In genomic region chr20:4135385-4136077, GRCh38 we compare ENCODE assay signal across 9 cellular contexts. TPM values are rescaled to one million over a fixed set of nuclear protein-coding genes. Genes with fewer than 3 reads are reported as not detected.
A peak's percentile ranks its signal among the peaks of the same experiment; 100 is the strongest.
DNase-seq lines count a peak whose midpoint lies in the region; ATAC-seq, FAIRE-seq and TF ChIP-seq lines count a peak whose summit lies in the region.
"Had no signal": no experiment of that assay in that cellular context is flagged by ENCODE, and none has a peak within 500 bp of the region (broad histone marks: within the 10 kb centered on the region; RNA-seq: fewer than 3 reads in every experiment).

No MANE protein-coding gene starts in this region.

- DNase-seq in AG09319 (ENCODE audit: extremely low read depth, low read depth) (peak; percentile 90), K562 (ENCODE audit: extremely low read depth in 1 of 4, low spot score in 3 of 4) (peak; percentile 37 to 58 (median 52)), mesenchymal stem cell (peak; percentile 100), glutamatergic neuron (no peak)

- TF ChIP-seq CTCF in AG09319 (IDR thresholded peaks at IDR 0.05; ENCODE audit: low read depth, low read length) (no peak), K562 (IDR thresholded peaks at IDR 0.05 in 2 of 3, conservative IDR thresholded peaks at IDR 0.05 in 1 of 3; ENCODE audit: insufficient read depth in 2 of 3, low read depth in 1 of 3, low read length in 3 of 3) (no peak), glutamatergic neuron (IDR thresholded peaks at IDR 0.05; ENCODE audit: partially characterized antibody, unreplicated experiment) (no peak)

- ATAC-seq in K562 (peak; percentile 20; the same call in 1 of the 3 replicates), GM19324 (IDR thresholded peaks at IDR 0.05; ENCODE audit: low FRiP score, unreplicated experiment) (no peak), GM21786 (IDR thresholded peaks at IDR 0.05; ENCODE audit: unreplicated experiment) (no peak), GM18498 (IDR thresholded peaks at IDR 0.05; ENCODE audit: unreplicated experiment) (no peak)

- no peaks in the 10 kb centered on the region for H3K36me3 Mint-ChIP-seq in glutamatergic neuron (ENCODE audit: unreplicated experiment)

- H4K91ac ChIP-seq in mesenchymal stem cell (ENCODE audit: low read length) = peak overlapping the region; percentile 91

- H3K27ac ChIP-seq in HUES48 (ENCODE audit: low read depth, low read length) (peak overlapping the region; percentile 91), K562 (ENCODE audit: extremely low read depth, low read depth, low read length) (no peak overlapping the region), mesenchymal stem cell (ENCODE audit: low read length, poor library complexity, severe bottlenecking) (peak overlapping the region; percentile 92)

- peak; percentile 35 for FAIRE-seq in K562 (lab: Jason Lieb, UNC)

- peak overlapping the region; percentile 62 for H2AK5ac ChIP-seq in mesenchymal stem cell (ENCODE audit: low read length, severe bottlenecking)

- in situ Hi-C loops in K562 (cut with MboI) = no loop called here

- H4K20me1 ChIP-seq in K562 (replicated peaks; ENCODE audit: control insufficient read depth, insufficient read depth, low read length) = no peaks in the 10 kb centered on the region

- H2AFZ ChIP-seq in K562 (ENCODE audit: low read depth, low read length) = no peak overlapping the region
- H2AFZ ChIP-seq in mesenchymal stem cell (ENCODE audit: low read depth, low read length) = no peak overlapping the region

- H2BK5ac ChIP-seq in mesenchymal stem cell (ENCODE audit: low read depth, low read length, poor library complexity, severe bottlenecking) = peak overlapping the region; percentile 78

- peaks cover 2% of the 10 kb centered on the region for H3K27me3 Mint-ChIP-seq in glutamatergic neuron (ENCODE audit: unreplicated experiment)

- POLR2A ChIA-PET in K562 (lab: Yijun Ruan, JAX) = interaction anchor here (0.6 to 1.4 kb wide), 5 partner anchors 9 to 171 kb away, joined by 3 to 4 read pairs (median 3); no protein-coding TSS in a partner anchor

- H2BK15ac ChIP-seq in mesenchymal stem cell (ENCODE audit: low read depth, poor library complexity, severe bottlenecking) = peak overlapping the region; percentile 40

- CTCF ChIA-PET in K562 (lab: Yijun Ruan, JAX; ENCODE audit: low intra/inter-chr PET ratio) = no interaction called here

- no peak overlapping the region for H3K23ac ChIP-seq in mesenchymal stem cell (ENCODE audit: low read length in 2 of 2)

- H3K9ac ChIP-seq in HUES48 (ENCODE audit: low read depth, low read length) = no peak overlapping the region
- no peak overlapping the region for H3K9ac ChIP-seq in K562 (ENCODE audit: insufficient read depth in 1 of 2, low read depth in 2 of 2, low read length in 2 of 2)
- H3K9ac ChIP-seq in mesenchymal stem cell (ENCODE audit: low read length) = peak overlapping the region; percentile 24

- TF ChIP-seq POLR2A in K562 (conservative IDR thresholded peaks at IDR 0.05) = no peak

- H3K27me3 ChIP-seq in HUES48 (ENCODE audit: control insufficient read depth, insufficient read depth, low read length) (no peaks in the 10 kb centered on the region), K562 (ENCODE audit: control insufficient read depth in 2 of 2, insufficient read depth in 2 of 2, low read length in 2 of 2) (no peaks in the 10 kb centered on the region), mesenchymal stem cell (ENCODE audit: control insufficient read depth in 1 of 2, insufficient read depth in 1 of 2, low read length in 2 of 2) (no peaks in the 10 kb centered on the region)

- H3K18ac ChIP-seq in mesenchymal stem cell (ENCODE audit: low read depth in 1 of 2, low read length in 2 of 2) = peak overlapping the region; percentile 92 to 99

- H3K36me3 ChIP-seq in HUES48 (ENCODE audit: control insufficient read depth, insufficient read depth, low read length) (no peaks in the 10 kb centered on the region), K562 (ENCODE audit: control insufficient read depth, insufficient read depth, low read length) (no peaks in the 10 kb centered on the region), mesenchymal stem cell (ENCODE audit: control insufficient read depth in 1 of 2, insufficient read depth in 2 of 2, low read depth in 1 of 2, low read length in 2 of 2) (no peaks in the 10 kb centered on the region)

- H3K4me3 Mint-ChIP-seq in glutamatergic neuron (ENCODE audit: unreplicated experiment) = no peak overlapping the region
- H3K4me3 Mint-ChIP-seq: neural crest cell had no signal

- WGBS in K562 (ENCODE audit: insufficient coverage, low coverage, missing lambda C conversion rate) = 3% methylated on average over 5 of the region's 5 CpGs
- 28% methylated on average over 5 of the region's 5 CpGs for WGBS in mesenchymal stem cell

- H3K9me1 ChIP-seq in K562 (ENCODE audit: control insufficient read depth, insufficient read depth, low read length) = no peaks in the 10 kb centered on the region

- peaks cover 8% of the 10 kb centered on the region for H3K4me1 Mint-ChIP-seq in glutamatergic neuron (ENCODE audit: low read depth, unreplicated experiment)
- H3K4me1 Mint-ChIP-seq: neural crest cell had no signal

- H3K79me1 ChIP-seq in mesenchymal stem cell (replicated peaks; ENCODE audit: low read length, poor library complexity, severe bottlenecking) = no peaks in the 10 kb centered on the region

- intact Hi-C loops in K562 (cut with micrococcal nuclease) = no loop called here

- H3K79me2 ChIP-seq in K562 (ENCODE audit: control insufficient read depth, insufficient read depth, low read length) = no peaks in the 10 kb centered on the region

- H3K9me3 Mint-ChIP-seq in glutamatergic neuron (ENCODE audit: unreplicated experiment) = peaks cover 5% of the 10 kb centered on the region
- H3K9me3 Mint-ChIP-seq: neural crest cell had no signal

- H3K4me3 ChIP-seq in HUES48 (ENCODE audit: low read depth, low read length) (no peak overlapping the region), K562 (no peak overlapping the region), mesenchymal stem cell (ENCODE audit: insufficient read depth in 1 of 2, low read depth in 1 of 2, low read length in 2 of 2) (peak overlapping the region in 1 of 2 experiments; percentile 23)

- H3K27ac Mint-ChIP-seq in glutamatergic neuron (ENCODE audit: unreplicated experiment) = no peak overlapping the region

- TF ChIP-seq RAD21 in K562 (CRISPR knock-in tag; conservative IDR thresholded peaks at IDR 0.05 in 1 of 2, IDR thresholded peaks at IDR 0.05 in 1 of 2) = no peak

- H2BK12ac ChIP-seq in mesenchymal stem cell (ENCODE audit: low read length in 2 of 2) = peak overlapping the region; percentile 97 to 100

- no peaks in the 10 kb centered on the region for H3K9me3 ChIP-seq in HUES48 (ENCODE audit: control insufficient read depth, insufficient read depth, low read length)
- no peaks in the 10 kb centered on the region for H3K9me3 ChIP-seq in K562 (replicated peaks; ENCODE audit: control insufficient read depth, insufficient read depth, low read depth, low read length)
- no peaks in the 10 kb centered on the region for H3K9me3 ChIP-seq in mesenchymal stem cell (ENCODE audit: control insufficient read depth, low read length)

- H3K4ac ChIP-seq in mesenchymal stem cell (ENCODE audit: low read depth in 1 of 2, low read length in 2 of 2) = peak overlapping the region; percentile 61 to 97

- BruUV-seq in K562 (replicated peaks; lab: Mats Ljungman, UMichigan) = no TSS peak

- H3K4me2 ChIP-seq in K562 (ENCODE audit: insufficient read depth, low read length) = peak overlapping the region; percentile 7; the same call in 1 of the 2 replicates
- no peak overlapping the region for H3K4me2 ChIP-seq in mesenchymal stem cell (ENCODE audit: low read length, poor library complexity, severe bottlenecking)

- peak overlapping the region; percentile 50 for H2BK120ac ChIP-seq in mesenchymal stem cell (ENCODE audit: low read depth, low read length)

- peak overlapping the region; percentile 63 for H4K8ac ChIP-seq in mesenchymal stem cell (ENCODE audit: low read length)

- no peak overlapping the region for H3K14ac ChIP-seq in mesenchymal stem cell (ENCODE audit: low read length in 2 of 2)

- TF ChIP-seq EP300 in K562 (IDR thresholded peaks at IDR 0.05; ENCODE audit: low read length) = no peak; the same call in 1 of the 2 replicates

- H3K4me1 ChIP-seq in HUES48 (ENCODE audit: control insufficient read depth, insufficient read depth, low read length) (peaks cover 11% of the 10 kb centered on the region), K562 (replicated peaks in 1 of 2; ENCODE audit: control insufficient read depth in 2 of 2, insufficient read depth in 2 of 2, low read length in 2 of 2) (peaks cover 14 to 15% of the 10 kb centered on the region in 2 experiments; a peak in 4 of 5 replicates), mesenchymal stem cell (ENCODE audit: control insufficient read depth, insufficient read depth, low read depth, low read length) (peaks cover 22% of the 10 kb centered on the region)

RNA-seq across cellular contexts. Expression of gene SMOX, which starts 13.1 kb away (rescaled TPM):
- total RNA-seq in K562 (2011; cell fraction: chromatin; rRNA removed; ENCODE audit: low replicate concordance) = 0.84 and 6.1 TPM in 2 replicates
- 3.0 and 3.2 TPM in 2 replicates for total RNA-seq in K562 (2011; cell fraction: nucleolus; rRNA removed)
- total RNA-seq in K562 (2011; cell fraction: nucleoplasm; rRNA removed) = 2.4 and 3.3 TPM in 2 replicates
- total RNA-seq in K562 (2014; rRNA removed) (6.7 and 8.2 TPM in 2 replicates), K562 (2014; rRNA removed; fragmentation: Illumina TruSeq; extraction: Trizol) (1.3 and 1.6 TPM in 2 replicates), K562 (2015; rRNA removed; fragmentation: Illumina TruSeq; extraction: Trizol) (3.7 and 4.3 TPM in 2 replicates), K562 (2021) (5.7 and 8.4 TPM in 2 replicates), glutamatergic neuron (ENCODE audit: unreplicated experiment) (14.8 TPM)
- polyA plus RNA-seq in K562 (2011; rRNA removed) (1.9 and 2.2 TPM in 2 replicates), K562 (2014; fragmentation: Illumina TruSeq; extraction: Trizol) (4.3 and 8.0 TPM in 2 replicates), K562 (2014; fragmentation: Nextera tagmentation; extraction: Ambion mirVana) (1 to 10 TPM in 1 of 2 experiments, under 1 TPM in 1; 0.76 to 1.5 TPM), K562 (2014; rRNA removed) (5.7 and 8.3 TPM in 2 replicates)
- polyA plus RNA-seq in K562 (2011; cell fraction: cytosol; rRNA removed) = 5.0 and 7.4 TPM in 2 replicates
- polyA plus RNA-seq in K562 (2011; cell fraction: nucleus; rRNA removed) = 3.9 and 11.2 TPM in 2 replicates
- polyA plus RNA-seq in K562 (2012) = 8.5 and 13.7 TPM in 2 replicates
- 0.81 and 1.4 TPM in 2 replicates for polyA minus RNA-seq in K562 (2011; rRNA and poly(A)+ RNA removed)
- polyA minus RNA-seq in K562 (2011; cell fraction: cytosol; rRNA and poly(A)+ RNA removed) = 1.1 and 1.6 TPM in 2 replicates
- polyA minus RNA-seq in K562 (2011; cell fraction: nucleus; rRNA and poly(A)+ RNA removed) = 1.1 and 1.2 TPM in 2 replicates
- 48.3 TPM for polyA plus RNA-seq in mesenchymal stem cell (2013, experiment 1 of 2)
- 50.0 TPM for polyA plus RNA-seq in mesenchymal stem cell (2013, experiment 2 of 2)
